In the genomic region with DNA sequence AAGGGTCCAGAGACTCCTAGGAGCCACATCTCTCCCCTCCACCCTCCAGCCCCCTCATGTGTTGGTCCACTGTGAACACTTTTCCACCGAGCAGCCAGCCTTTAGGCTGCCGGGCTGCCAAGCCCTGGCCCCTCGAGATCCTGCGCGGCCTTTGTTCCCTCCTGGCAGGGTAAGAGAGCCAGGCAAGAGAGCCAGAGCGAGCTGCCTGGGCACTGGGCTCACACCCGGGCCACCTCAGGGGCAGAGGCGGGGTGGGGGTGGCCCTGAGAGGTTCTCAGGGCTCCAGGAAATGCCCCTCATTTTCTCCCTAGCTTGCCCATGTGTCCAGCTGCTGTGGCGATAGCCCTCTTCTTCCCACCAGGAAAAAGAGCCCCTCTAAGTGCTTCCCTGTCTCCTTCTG, we compare ENCODE assay signal across 24 cellular contexts. TPM values are rescaled to one million over a fixed set of nuclear protein-coding genes. Genes with fewer than 3 reads are reported as not detected.
DNase-seq lines count a peak whose midpoint lies in the region; ATAC-seq and TF ChIP-seq lines count a peak whose summit lies in the region.
"Had no signal": no experiment of that assay in that cellular context is flagged by ENCODE, and none has a peak within 500 bp of the region (broad histone marks: within the 10 kb centered on the region; RNA-seq: fewer than 3 reads in every experiment).

No MANE protein-coding gene starts in this region.

- TF ChIP-seq CTCF in RWPE1 (conservative IDR thresholded peaks at IDR 0.05; ENCODE audit: low read depth) (no peak), osteocyte (IDR thresholded peaks at IDR 0.05) (no peak), tibial artery (IDR thresholded peaks at IDR 0.05) (no peak), omental fat pad (IDR thresholded peaks at IDR 0.05) (no peak)

- no peaks in the 10 kb centered on the region for H3K9me3 Mint-ChIP-seq in osteocyte (ENCODE audit: unreplicated experiment)
- H3K9me3 Mint-ChIP-seq: activated CD4-positive, alpha-beta memory T cell treated with anti-CD3 and anti-CD28 coated beads, Interleukin-2, amount 10 ng/mL, durations not matched to agents 7 days and 5 days; activated naive CD4-positive, alpha-beta T cell treated with anti-CD3 and anti-CD28 coated beads, Interleukin-2, amount 50 U/mL, for 24 hours; activated T-cell treated with anti-CD3 and anti-CD28 coated beads, Interleukin-2, amount 50 U/mL, for 4 hours; nephron had no signal

- POLR2A ChIA-PET in RWPE1 (lab: Yijun Ruan, JAX; ENCODE audit: low non-redundant PET), result interaction anchor here (1.0 to 1.4 kb wide), 2 partner anchors 16 to 74 kb away, joined by 4 to 5 read pairs; partner anchors contain the start of genes ISCA2 and NPC2

- H3K4me3 Mint-ChIP-seq in osteocyte (ENCODE audit: unreplicated experiment), result no peak overlapping the region
- H3K4me3 Mint-ChIP-seq: activated CD4-positive, alpha-beta memory T cell treated with anti-CD3 and anti-CD28 coated beads, Interleukin-2, amount 10 ng/mL, durations not matched to agents 7 days and 5 days; activated naive CD4-positive, alpha-beta T cell treated with anti-CD3 and anti-CD28 coated beads, Interleukin-2, amount 50 U/mL, for 24 hours; activated T-cell treated with anti-CD3 and anti-CD28 coated beads, Interleukin-2, amount 50 U/mL, for 4 hours; nephron had no signal

- DNase-seq in RWPE1 (ENCODE audit: low spot score) (no peak), epithelial cell of prostate (ENCODE audit: low read depth, low spot score) (no peak), osteocyte (ENCODE audit: extremely low spot score, unreplicated experiment) (no peak), tibial artery (no peak), omental fat pad (ENCODE audit: low spot score) (no peak), DMS53 treated with DMSO at 0.1 percent for 48 hours (lab: John Stamatoyannopoulos, UW; ENCODE audit: unreplicated experiment) (no peak), NCI-H510A treated with DMSO at 0.1 percent for 48 hours (lab: John Stamatoyannopoulos, UW) (no peak)
- DNase-seq in activated T-cell treated with anti-CD3 and anti-CD28 coated beads, Interleukin-2, amount 50 U/mL, for 1 hour, result no peak
- DNase-seq: activated CD4-positive, alpha-beta memory T cell treated with anti-CD3 and anti-CD28 coated beads, Interleukin-2, amount 10 ng/mL, durations not matched to agents 7 days and 5 days; activated T-cell treated with anti-CD3 and anti-CD28 coated beads, Interleukin-2, amount 50 U/mL, for 4 hours; body of pancreas; COR-L47; dermis blood vessel endothelial cell; erythroblast; HCEC 1CT; KBM-7; mesendoderm; NCI-H1048; NCI-H2081; SHP77; stimulated activated naive CD8-positive, alpha-beta T cell treated with anti-CD3 and anti-CD28 coated beads, Interleukin-15, Interleukin-2, amounts not matched to agents 100 U/mL and 50 U/mL, for 24 hours; WERI-Rb-1 had no signal

- no peaks in the 10 kb centered on the region for H3K27me3 ChIP-seq in tibial artery
- H3K27me3 ChIP-seq: body of pancreas had no signal

- H3K4me1 Mint-ChIP-seq in osteocyte (ENCODE audit: unreplicated experiment), result peaks cover 90% of the 10 kb centered on the region

- intact Hi-C loops in tibial artery (cut with DNase I; ENCODE audit: low total_unique reads), result no loop called here

- CTCF ChIA-PET in RWPE1 (lab: Yijun Ruan, JAX), result interaction anchor here (0.5 to 0.9 kb wide), 2 partner anchors 10 to 66 kb away, joined by 3 read pairs; no protein-coding TSS in a partner anchor

- H3K36me3 Mint-ChIP-seq in osteocyte (ENCODE audit: unreplicated experiment), result peaks cover 11% of the 10 kb centered on the region
- H3K36me3 Mint-ChIP-seq: activated naive CD4-positive, alpha-beta T cell treated with anti-CD3 and anti-CD28 coated beads, Interleukin-2, amount 50 U/mL, for 24 hours had no signal

- peak overlapping the region; percentile 100 for H3K27ac ChIP-seq in RWPE1
- H3K27ac ChIP-seq in epithelial cell of prostate, result peak overlapping the region; percentile 100
- peak overlapping the region; percentile 78 to 80 for H3K27ac ChIP-seq in tibial artery
- H3K27ac ChIP-seq: body of pancreas, WERI-Rb-1 had no signal

- H3K27me3 Mint-ChIP-seq in osteocyte (ENCODE audit: unreplicated experiment), result no peaks in the 10 kb centered on the region

- no peak overlapping the region for H3K4me3 ChIP-seq in tibial artery
- H3K4me3 ChIP-seq: body of pancreas had no signal

- peaks cover 4 to 95% (median 77%) of the 10 kb centered on the region in 4 donors for H3K4me1 ChIP-seq in tibial artery
- H3K4me1 ChIP-seq: body of pancreas had no signal

- no peaks in the 10 kb centered on the region for H3K36me3 ChIP-seq in tibial artery
- H3K36me3 ChIP-seq: WERI-Rb-1 had no signal

- no peaks in the 10 kb centered on the region for H3K9me3 ChIP-seq in tibial artery
- H3K9me3 ChIP-seq: body of pancreas had no signal

- ATAC-seq in omental fat pad (ENCODE audit: low FRiP score), result no peak
- ATAC-seq: activated T-cell treated with anti-CD3 and anti-CD28 coated beads, Interleukin-2, amount 50 U/mL, for 4 hours; body of pancreas; stimulated activated naive CD8-positive, alpha-beta T cell treated with anti-CD3 and anti-CD28 coated beads, Interleukin-15, Interleukin-2, amounts not matched to agents 100 U/mL and 50 U/mL, for 24 hours had no signal

- H3K27ac Mint-ChIP-seq in osteocyte (ENCODE audit: unreplicated experiment), result peak overlapping the region; percentile 89
- H3K27ac Mint-ChIP-seq: activated CD4-positive, alpha-beta memory T cell treated with anti-CD3 and anti-CD28 coated beads, Interleukin-2, amount 10 ng/mL, durations not matched to agents 7 days and 5 days; activated naive CD4-positive, alpha-beta T cell treated with anti-CD3 and anti-CD28 coated beads, Interleukin-2, amount 50 U/mL, for 24 hours had no signal

RNA-seq across cellular contexts. Expression of gene LTBP2, which starts 44.8 kb away (rescaled TPM):
- total RNA-seq in osteocyte, result 377 and 379 TPM in 2 replicates
- total RNA-seq in omental fat pad, result 100 to 1,000 TPM in 1 of 4 donors, 10 to 100 TPM in 3; 31.6 to 104 (median 72.3) TPM
